Comparison of ENCODE assay signal across 8 cellular contexts in genomic region chr4:119455734-119456133, GRCh38.
DNase-seq lines count a peak whose midpoint lies in the region; ATAC-seq and TF ChIP-seq lines count a peak whose summit lies in the region.
"Not testable (repeated sequence)": the region's sequence is repeated elsewhere in the genome, so short reads cannot be mapped to it uniquely, and the experiment has no call there.

No MANE protein-coding gene starts in this region.

- not testable (repeated sequence) for H3K27me3 Mint-ChIP-seq in brain

- H3K9me3 Mint-ChIP-seq in brain: not testable (repeated sequence)

- H3K27ac Mint-ChIP-seq in brain: peak overlapping the region in 2 of 5 experiments; percentile 83 to 91

- intact Hi-C loops in sciatic nerve (cut with DNase I): not testable (repeated sequence)

- H3K36me3 Mint-ChIP-seq in brain: not testable (repeated sequence)

- not testable (repeated sequence) for H3K36me3 ChIP-seq in WERI-Rb-1; lung (ENCODE audit: control insufficient read depth in 2 of 2, insufficient read depth in 2 of 2, low read length in 2 of 2)

- H3K4me3 ChIP-seq in AG09309 (ENCODE audit: control insufficient read depth, low read depth, low read length) (peak overlapping the region; percentile 35), GM12875 (ENCODE audit: low read depth, low read length) (peak overlapping the region; percentile 35), WERI-Rb-1 (ENCODE audit: low read depth, low read length) (peak overlapping the region; percentile 35), fibroblast of the aortic adventitia (ENCODE audit: low read depth, low read length) (peak overlapping the region; percentile 62)
- H3K4me3 ChIP-seq in lung: not testable (repeated sequence)

- peak overlapping the region; percentile 83 to 97 (median 93) for H3K4me3 Mint-ChIP-seq in brain

- DNase-seq in AG09309 (ENCODE audit: low read depth); WERI-Rb-1: not testable (repeated sequence)
- DNase-seq in NCI-H526 (lab: John Stamatoyannopoulos, UW) (peak; percentile 21 to 54), fibroblast of the aortic adventitia (ENCODE audit: low read depth) (peak; percentile 66), lung (ENCODE audit: low spot score) (peak; percentile 60), sciatic nerve (ENCODE audit: low spot score) (peak; percentile 66)

- not testable (repeated sequence) for H3K27ac ChIP-seq in WERI-Rb-1
- peak overlapping the region in 1 of 2 donors; percentile 40 for H3K27ac ChIP-seq in lung (ENCODE audit: low read depth in 1 of 2, low read length in 1 of 2)

- H3K4me1 ChIP-seq in lung (ENCODE audit: control insufficient read depth in 2 of 2, insufficient read depth in 2 of 2, low read length in 2 of 2): not testable (repeated sequence)

- H3K27me3 ChIP-seq in WERI-Rb-1 (ENCODE audit: insufficient read depth, low read depth, severe bottlenecking); lung (ENCODE audit: control insufficient read depth, insufficient read depth): not testable (repeated sequence)

- 45 to 77% methylated on average over 18 of the region's 18 CpGs for WGBS in lung, 2 donors

- peaks cover 14% of the 10 kb centered on the region for H3K4me1 Mint-ChIP-seq in brain

- not testable (repeated sequence) for ATAC-seq in lung (ENCODE audit: insufficient read depth, low FRiP score); sciatic nerve

- H3K9me3 ChIP-seq in WERI-Rb-1 (ENCODE audit: severe bottlenecking); lung (ENCODE audit: control insufficient read depth in 2 of 2, insufficient read depth in 1 of 2, low read length in 1 of 2): not testable (repeated sequence)

- TF ChIP-seq CTCF in AG09309 (IDR thresholded peaks at IDR 0.05; ENCODE audit: control insufficient read depth, insufficient read depth, low read depth, low read length, missing control alignments); GM12875 (IDR thresholded peaks at IDR 0.05; ENCODE audit: borderline replicate concordance, insufficient read depth, low read depth, low read length); WERI-Rb-1 (IDR thresholded peaks at IDR 0.05; ENCODE audit: low read depth, low read length); brain (conservative IDR thresholded peaks at IDR 0.05); fibroblast of the aortic adventitia (IDR thresholded peaks at IDR 0.05; ENCODE audit: insufficient read depth, low read length); lung (IDR thresholded peaks at IDR 0.05; ENCODE audit: control extremely low read depth, extremely low read depth): not testable (repeated sequence)
